ENCODE assay signal across 9 cellular contexts in genomic region chr3:125150525-125151436, GRCh38.
DNase-seq lines count a peak whose midpoint lies in the region; ATAC-seq, FAIRE-seq and TF ChIP-seq lines count a peak whose summit lies in the region.
"Had no signal": no experiment of that assay in that cellular context is flagged by ENCODE, and none has a peak within 500 bp of the region (broad histone marks: within the 10 kb centered on the region; RNA-seq: fewer than 3 reads in every experiment).

No MANE protein-coding gene starts in this region.

- 80 to 83% methylated on average over 14 of the region's 14 CpGs for WGBS in pancreas, 2 donors

- H3K27ac ChIP-seq in coronary artery (peak overlapping the region in 1 of 2 donors; percentile 49), pancreas (no peak overlapping the region)

- TF ChIP-seq CTCF in LNCAP (IDR thresholded peaks at IDR 0.05) (peak; percentile 63), coronary artery (IDR thresholded peaks at IDR 0.05) (no peak), pancreas (IDR thresholded peaks at IDR 0.05) (peak in 2 of 4 donors; percentile 25 to 33)

- no peaks in the 10 kb centered on the region for H3K27me3 ChIP-seq in pancreas

- DNase-seq in DMS 273 (lab: John Stamatoyannopoulos, UW; ENCODE audit: unreplicated experiment): peak; percentile 75
- DNase-seq in DMS 273 treated with DMSO at 0.1 percent for 48 hours (lab: John Stamatoyannopoulos, UW): no peak
- peak; percentile 21 for DNase-seq in T-helper 9 cell
- DNase-seq in coronary artery (ENCODE audit: low spot score): no peak
- DNase-seq in pancreas: peak in 1 of 6 donors; percentile 45

- H3K4me3 ChIP-seq in coronary artery (peak overlapping the region; percentile 7), pancreas (no peak overlapping the region)

- FAIRE-seq in pancreas (lab: Jason Lieb, UNC): no peak
- FAIRE-seq: A204.1 had no signal

- no peaks in the 10 kb centered on the region for H3K4me1 ChIP-seq in pancreas

- ATAC-seq in pancreas (peak in 3 of 4 donors; percentile 43 to 61 (median 46)), HG03469 (IDR thresholded peaks at IDR 0.05; ENCODE audit: unreplicated experiment) (no peak), HG03097 (IDR thresholded peaks at IDR 0.05; ENCODE audit: low FRiP score, unreplicated experiment) (no peak)

- H3K9me3 ChIP-seq in pancreas: no peaks in the 10 kb centered on the region

- H3K36me3 ChIP-seq in pancreas: no peaks in the 10 kb centered on the region

- intact Hi-C loops in pancreas (cut with DNase I): no loop called here

Comparison
In these comparisons a context has a peak if more than half of its experiments do, and no peak if none do; other contexts are left out.
1. DNase-seq: peak in DMS 273 (single experiment) and T-helper 9 cell (single experiment); none in DMS 273 treated with DMSO at 0.1 percent for 48 hours (single experiment) and coronary artery (single experiment).
2. ATAC-seq: peak in pancreas (3 of 4); none in HG03469 (single experiment) and HG03097 (single experiment).